In genomic region chr6:139539852-139540251, GRCh38 we compare ENCODE assay signal across 8 cellular contexts.
DNase-seq lines count a peak whose midpoint lies in the region; ATAC-seq and TF ChIP-seq lines count a peak whose summit lies in the region.

No MANE protein-coding gene starts in this region.

- H3K27me3 Mint-ChIP-seq in natural killer cell treated with Interleukin-12 subunit alpha and Interleukin-12 subunit beta and Interleukin-15 and Interleukin-18, amount 100 ng/mL, for 72 hours = no peaks in the 10 kb centered on the region

- H3K4me3 ChIP-seq in duodenal mucosa (ENCODE audit: low read depth in 1 of 2, low read length in 2 of 2) = no peak overlapping the region
- H3K4me3 ChIP-seq in tibial nerve = no peak overlapping the region

- H3K4me3 Mint-ChIP-seq in natural killer cell treated with Interleukin-12 subunit alpha and Interleukin-12 subunit beta and Interleukin-15 and Interleukin-18, amount 100 ng/mL, for 72 hours = peak overlapping the region; percentile 60

- H3K27ac Mint-ChIP-seq in natural killer cell treated with Interleukin-12 subunit alpha and Interleukin-12 subunit beta and Interleukin-15 and Interleukin-18, amount 100 ng/mL, for 72 hours = peak overlapping the region; percentile 64 to 81

- H3K4me1 ChIP-seq in duodenal mucosa (ENCODE audit: control insufficient read depth in 1 of 2, insufficient read depth in 2 of 2, low read length in 2 of 2) (peaks cover 15 to 28% of the 10 kb centered on the region in 2 donors), tibial nerve (peaks cover 0 to 7% (median under 1%) of the 10 kb centered on the region in 4 donors)

- H3K9me3 Mint-ChIP-seq in natural killer cell treated with Interleukin-12 subunit alpha and Interleukin-12 subunit beta and Interleukin-15 and Interleukin-18, amount 100 ng/mL, for 72 hours = no peaks in the 10 kb centered on the region

- ATAC-seq in natural killer cell treated with Interleukin-12 subunit alpha and Interleukin-12 subunit beta and Interleukin-15 and Interleukin-18, amount 100 ng/mL, for 72 hours = peak; percentile 58
- ATAC-seq in GM21526 (IDR thresholded peaks at IDR 0.05; ENCODE audit: low FRiP score, unreplicated experiment) = no peak

- H3K36me3 ChIP-seq in duodenal mucosa (ENCODE audit: control insufficient read depth in 1 of 2, insufficient read depth in 2 of 2, low read length in 2 of 2) (no peaks in the 10 kb centered on the region), tibial nerve (no peaks in the 10 kb centered on the region)

- WGBS in tibial nerve, 2 donors = 71 to 88% methylated on average over 12 of the region's 12 CpGs

- H3K27ac ChIP-seq in duodenal mucosa (ENCODE audit: low read depth, low read length) (peak overlapping the region; percentile 4), tibial nerve (no peak overlapping the region)

- no peak for TF ChIP-seq POLR2A in tibial nerve (IDR thresholded peaks at IDR 0.05)

- H3K27me3 ChIP-seq in duodenal mucosa (ENCODE audit: control insufficient read depth in 1 of 2, insufficient read depth in 2 of 2, low read length in 2 of 2) = no peaks in the 10 kb centered on the region
- no peaks in the 10 kb centered on the region for H3K27me3 ChIP-seq in tibial nerve

- no peak for TF ChIP-seq CTCF in tibial nerve (IDR thresholded peaks at IDR 0.05)

- H3K9me3 ChIP-seq in duodenal mucosa (ENCODE audit: control insufficient read depth in 1 of 2, low read length in 2 of 2) = no peaks in the 10 kb centered on the region
- no peaks in the 10 kb centered on the region for H3K9me3 ChIP-seq in tibial nerve

- TF ChIP-seq EP300 in tibial nerve (IDR thresholded peaks at IDR 0.05) = no peak

- H3K36me3 Mint-ChIP-seq in natural killer cell treated with Interleukin-12 subunit alpha and Interleukin-12 subunit beta and Interleukin-15 and Interleukin-18, amount 100 ng/mL, for 72 hours = no peaks in the 10 kb centered on the region

- no peak overlapping the region for H3K9ac ChIP-seq in duodenal mucosa (ENCODE audit: low read depth in 1 of 2, low read length in 2 of 2)

- H3K4me1 Mint-ChIP-seq in natural killer cell treated with Interleukin-12 subunit alpha and Interleukin-12 subunit beta and Interleukin-15 and Interleukin-18, amount 100 ng/mL, for 72 hours (ENCODE audit: low read depth in 2 of 2) = peaks cover 18 to 32% of the 10 kb centered on the region in 2 donors

- DNase-seq in GM04503 (ENCODE audit: low read depth) (peak; percentile 92), HuH-7 (ENCODE audit: low spot score) (peak; percentile 42), GM19240 (ENCODE audit: insufficient read length, low spot score) (no peak), tibial nerve (ENCODE audit: low spot score in 2 of 2) (no peak), COR-L47 (lab: John Stamatoyannopoulos, UW) (no peak)
- DNase-seq in natural killer cell treated with Interleukin-12 subunit alpha and Interleukin-12 subunit beta and Interleukin-15 and Interleukin-18, amount 100 ng/mL, for 72 hours (ENCODE audit: low spot score) = no peak

Comparison
In these comparisons a context has a peak if more than half of its experiments do, and no peak if none do; other contexts are left out.
1. DNase-seq: peak in GM04503 (single experiment) and HuH-7 (single experiment); none in natural killer cell treated with Interleukin-12 subunit alpha and Interleukin-12 subunit beta and Interleukin-15 and Interleukin-18, amount 100 ng/mL, for 72 hours (single experiment), GM19240 (single experiment), tibial nerve (0 of 2) and COR-L47 (single experiment).